ENCODE assay signal across 12 cellular contexts in genomic region chr5:149641000-149641576, GRCh38. TPM values are rescaled to one million over a fixed set of nuclear protein-coding genes. Genes with fewer than 3 reads are reported as not detected.
A peak's percentile ranks its signal among the peaks of the same experiment; 100 is the strongest.
DNase-seq lines count a peak whose midpoint lies in the region; ATAC-seq, FAIRE-seq and TF ChIP-seq lines count a peak whose summit lies in the region.
"Had no signal": no experiment of that assay in that cellular context is flagged by ENCODE, and none has a peak within 500 bp of the region (broad histone marks: within the 10 kb centered on the region; RNA-seq: fewer than 3 reads in every experiment).

No MANE protein-coding gene starts in this region.

- H3K9me3 Mint-ChIP-seq in stimulated activated effector memory CD8-positive, alpha-beta T cell treated with anti-CD3 and anti-CD28 coated beads, Interleukin-12 subunit alpha, Interleukin-12 subunit beta, amount 100 ng/mL, for 72 hours: no peaks in the 10 kb centered on the region
- H3K9me3 Mint-ChIP-seq: activated naive CD4-positive, alpha-beta T cell treated with anti-CD3 and anti-CD28 coated beads, Interleukin-2, amount 50 U/mL, for 24 hours had no signal

- no peaks in the 10 kb centered on the region for H4K20me1 ChIP-seq in H1 (replicated peaks in 1 of 2; ENCODE audit: control insufficient read depth in 1 of 2, insufficient read depth in 2 of 2, low read length in 2 of 2)

- no peaks in the 10 kb centered on the region; the same call in 1 of the 2 replicates for H3K23me2 ChIP-seq in H1 (ENCODE audit: low read depth, low read length)

- H3K4me2 ChIP-seq in H1 (ENCODE audit: insufficient read depth in 1 of 2, low read depth in 2 of 2, low read length in 2 of 2): no peak overlapping the region

- peak overlapping the region; percentile 77; the same call in 1 of the 2 replicates for H2AFZ ChIP-seq in H1 (ENCODE audit: low read length)

- H4K8ac ChIP-seq in H1 (ENCODE audit: extremely low read depth, insufficient read depth, low read length): no peak overlapping the region

- FAIRE-seq in H1 (lab: Jason Lieb, UNC): no peak
- FAIRE-seq: frontal cortex had no signal

- H3K18ac ChIP-seq in H1 (ENCODE audit: extremely low read depth, low read length): no peak overlapping the region

- CTCF ChIA-PET in H1 (lab: Charles Lee; ENCODE audit: partially characterized antibody): interaction anchor here (0.8 to 19.9 kb wide), 15 partner anchors 11 to 350 kb away, joined by 3 to 470 read pairs (median 5); no protein-coding TSS in a partner anchor

- H3K9me3 ChIP-seq in H1 (ENCODE audit: insufficient read depth in 2 of 2, low read depth in 1 of 2, low read length in 1 of 2): no peaks in the 10 kb centered on the region
- H3K9me3 ChIP-seq in liver (ENCODE audit: control insufficient read depth in 4 of 4, low read length in 3 of 4): no peaks in the 10 kb centered on the region
- H3K9me3 ChIP-seq in subcutaneous abdominal adipose tissue (ENCODE audit: control insufficient read depth in 5 of 5, low read length in 5 of 5): no peaks in the 10 kb centered on the region
- no peaks in the 10 kb centered on the region for H3K9me3 ChIP-seq in T-helper 17 cell (ENCODE audit: control insufficient read depth, low read length, poor library complexity, severe bottlenecking)
- H3K9me3 ChIP-seq: neutrophil had no signal

- peaks cover 9% of the 10 kb centered on the region for H3K27me3 Mint-ChIP-seq in T-helper 17 cell
- H3K27me3 Mint-ChIP-seq: activated naive CD4-positive, alpha-beta T cell treated with anti-CD3 and anti-CD28 coated beads, Interleukin-2, amount 50 U/mL, for 24 hours had no signal

- H2AK5ac ChIP-seq in H1 (ENCODE audit: low read depth, low read length): no peak overlapping the region

- H3K36me3 ChIP-seq in H1 (ENCODE audit: control insufficient read depth in 2 of 4, insufficient read depth in 4 of 4, low read length in 3 of 4) (no peaks in the 10 kb centered on the region), liver (ENCODE audit: control insufficient read depth in 4 of 4, insufficient read depth in 3 of 4, low read depth in 1 of 4, low read length in 3 of 4) (no peaks in the 10 kb centered on the region), subcutaneous abdominal adipose tissue (ENCODE audit: control insufficient read depth in 5 of 5, insufficient read depth in 5 of 5, low read length in 5 of 5) (no peaks in the 10 kb centered on the region)
- H3K36me3 ChIP-seq: neutrophil had no signal

- H3K27ac Mint-ChIP-seq in stimulated activated effector memory CD8-positive, alpha-beta T cell treated with anti-CD3 and anti-CD28 coated beads, Interleukin-12 subunit alpha, Interleukin-12 subunit beta, amount 100 ng/mL, for 72 hours: no peak overlapping the region
- H3K27ac Mint-ChIP-seq in T-helper 17 cell: no peak overlapping the region
- H3K27ac Mint-ChIP-seq: activated naive CD4-positive, alpha-beta T cell treated with anti-CD3 and anti-CD28 coated beads, Interleukin-2, amount 50 U/mL, for 24 hours had no signal

- H3K4me3 ChIP-seq in NB4 (ENCODE audit: low read depth, low read length): no peak overlapping the region
- H3K4me3 ChIP-seq in H1 (ENCODE audit: extremely low read depth in 1 of 4, insufficient read depth in 2 of 4, low read depth in 3 of 4, low read length in 4 of 4): no peak overlapping the region
- H3K4me3 ChIP-seq in liver (ENCODE audit: low read depth in 1 of 3, low read length in 3 of 3): peak overlapping the region; percentile 37 to 67 (median 58)
- H3K4me3 ChIP-seq in subcutaneous abdominal adipose tissue (ENCODE audit: low read depth in 1 of 5, low read length in 5 of 5): peak overlapping the region; percentile 19 to 62 (median 54)

- no peak overlapping the region for H2BK15ac ChIP-seq in H1 (ENCODE audit: low read length)

- H3K9ac ChIP-seq in H1 (replicated peaks in 1 of 4; ENCODE audit: extremely low read depth in 1 of 4, low read depth in 3 of 4, low read length in 3 of 4): no peak overlapping the region
- peak overlapping the region; percentile 32 to 65 for H3K9ac ChIP-seq in liver (ENCODE audit: low read depth in 1 of 2, low read length in 2 of 2)
- peak overlapping the region; percentile 25 to 63 (median 42) for H3K9ac ChIP-seq in subcutaneous abdominal adipose tissue (ENCODE audit: low read length in 5 of 5)

- POLR2A ChIA-PET in H1 (lab: Charles Lee; ENCODE audit: partially characterized antibody): no interaction called here

- no peak overlapping the region for H4K5ac ChIP-seq in H1 (ENCODE audit: insufficient read length, low read depth, low read length)

- no peak for TF ChIP-seq EP300 in H1 (IDR thresholded peaks at IDR 0.05; ENCODE audit: borderline replicate concordance in 1 of 2, low read depth in 2 of 2, low read length in 2 of 2)

- H3K56ac ChIP-seq in H1 (replicated peaks; ENCODE audit: insufficient read length, low read depth, low read length): no peak overlapping the region

- H4K91ac ChIP-seq in H1 (replicated peaks; ENCODE audit: insufficient read length, low read length): no peak overlapping the region

- peak; percentile 66 for DNase-seq in NB4 (ENCODE audit: low read depth)
- no peak for DNase-seq in H1 (ENCODE audit: low read depth in 1 of 2, low spot score in 2 of 2)
- no peak for DNase-seq in central memory CD4-positive, alpha-beta T cell
- DNase-seq in activated CD4-positive, alpha-beta T cell treated with anti-CD3 and anti-CD28 coated beads, Interleukin-2, amount 50 U/mL, for 4 hours: no peak
- DNase-seq in stimulated activated effector memory CD8-positive, alpha-beta T cell treated with anti-CD3 and anti-CD28 coated beads, Interleukin-12 subunit alpha, Interleukin-12 subunit beta, amount 100 ng/mL, for 72 hours (ENCODE audit: low spot score in 2 of 2): no peak
- no peak for DNase-seq in T-helper 17 cell
- DNase-seq: NCI-H774 had no signal

- ATAC-seq in stimulated activated effector memory CD8-positive, alpha-beta T cell treated with anti-CD3 and anti-CD28 coated beads, Interleukin-12 subunit alpha, Interleukin-12 subunit beta, amount 100 ng/mL, for 72 hours: no peak
- no peak for ATAC-seq in T-helper 17 cell

- TF ChIP-seq RAD21 in H1 (IDR thresholded peaks at IDR 0.05 in 1 of 2, conservative IDR thresholded peaks at IDR 0.05 in 1 of 2; ENCODE audit: low read depth in 2 of 2, low read length in 2 of 2) (no peak), liver (IDR thresholded peaks at IDR 0.05) (peak; percentile 30 to 31)

- H3K79me2 ChIP-seq in H1 (ENCODE audit: control insufficient read depth in 1 of 2, insufficient read depth in 2 of 2, low read length in 2 of 2): no peaks in the 10 kb centered on the region

- H3K79me1 ChIP-seq in H1 (ENCODE audit: low read depth, low read length): no peaks in the 10 kb centered on the region

- H2BK120ac ChIP-seq in H1 (replicated peaks; ENCODE audit: low read depth, low read length): no peak overlapping the region

- no peak overlapping the region for H3K23ac ChIP-seq in H1 (ENCODE audit: insufficient read length)

- WGBS in H1 (ENCODE audit: extremely low coverage in 1 of 2, insufficient coverage in 1 of 2, insufficient read length in 1 of 2, insufficient replicate concordance in 2 of 2, low coverage in 1 of 2, low lambda C conversion rate in 2 of 2, missing lambda C conversion rate in 1 of 2), 2 experiments: 91% methylated on average over 18 of the region's 18 CpGs; no CpG with 5 or more reads in 1 of the 2 experiments
- 24% methylated on average over 18 of the region's 18 CpGs for WGBS in liver

- no peak overlapping the region for H3K4ac ChIP-seq in H1 (replicated peaks; ENCODE audit: insufficient read length, low read depth, low read length)

- no peak overlapping the region for H3K4me3 Mint-ChIP-seq in stimulated activated effector memory CD8-positive, alpha-beta T cell treated with anti-CD3 and anti-CD28 coated beads, Interleukin-12 subunit alpha, Interleukin-12 subunit beta, amount 100 ng/mL, for 72 hours
- no peak overlapping the region for H3K4me3 Mint-ChIP-seq in T-helper 17 cell
- H3K4me3 Mint-ChIP-seq: activated naive CD4-positive, alpha-beta T cell treated with anti-CD3 and anti-CD28 coated beads, Interleukin-2, amount 50 U/mL, for 24 hours had no signal

- no peak for TF ChIP-seq POLR2A in NB4 (IDR thresholded peaks at IDR 0.05; ENCODE audit: extremely low read depth, insufficient read length)
- TF ChIP-seq POLR2A in H1 (IDR thresholded peaks at IDR 0.05; ENCODE audit: control extremely low read depth in 1 of 2, low read depth in 2 of 2, low read length in 2 of 2): no peak

- H2BK20ac ChIP-seq in H1 (ENCODE audit: low read length): no peak overlapping the region

- no peak overlapping the region for H2BK5ac ChIP-seq in H1 (ENCODE audit: low read depth, low read length)

- H3K4me1 Mint-ChIP-seq in stimulated activated effector memory CD8-positive, alpha-beta T cell treated with anti-CD3 and anti-CD28 coated beads, Interleukin-12 subunit alpha, Interleukin-12 subunit beta, amount 100 ng/mL, for 72 hours: no peaks in the 10 kb centered on the region
- peaks cover 8% of the 10 kb centered on the region for H3K4me1 Mint-ChIP-seq in T-helper 17 cell
- H3K4me1 Mint-ChIP-seq: activated naive CD4-positive, alpha-beta T cell treated with anti-CD3 and anti-CD28 coated beads, Interleukin-2, amount 50 U/mL, for 24 hours had no signal

- TF ChIP-seq CTCF in NB4 (IDR thresholded peaks at IDR 0.05; ENCODE audit: low read depth, low read length) (no peak), H1 (IDR thresholded peaks at IDR 0.05; ENCODE audit: control extremely low read depth in 1 of 3, insufficient read depth in 1 of 3, low read depth in 1 of 3, low read length in 3 of 3) (no peak), liver (IDR thresholded peaks at IDR 0.05; ENCODE audit: low read depth, low read length, missing input control) (peak; percentile 10)

- no peaks in the 10 kb centered on the region for H3K4me1 ChIP-seq in H1 (replicated peaks in 1 of 4; ENCODE audit: control insufficient read depth in 3 of 4, insufficient read depth in 4 of 4, low read length in 3 of 4)
- H3K4me1 ChIP-seq in liver (ENCODE audit: control insufficient read depth in 4 of 4, insufficient read depth in 4 of 4, low read length in 3 of 4): peaks cover 5 to 32% (median 21%) of the 10 kb centered on the region in 4 donors
- peaks cover 7 to 37% (median 29%) of the 10 kb centered on the region in 5 donors for H3K4me1 ChIP-seq in subcutaneous abdominal adipose tissue (ENCODE audit: control insufficient read depth in 5 of 5, insufficient read depth in 5 of 5, low read length in 5 of 5)

- no peak overlapping the region for H3K14ac ChIP-seq in H1 (ENCODE audit: insufficient read length)

- H3K27ac ChIP-seq in H1 (ENCODE audit: low read depth, low read length) (no peak overlapping the region), liver (ENCODE audit: low read depth in 1 of 2, low read length in 2 of 2) (peak overlapping the region; percentile 89 to 98), subcutaneous abdominal adipose tissue (ENCODE audit: low read depth, low read length) (peak overlapping the region; percentile 93)
- H3K27ac ChIP-seq: neutrophil had no signal

- H3K27me3 ChIP-seq in H1 (replicated peaks in 1 of 4; ENCODE audit: control insufficient read depth in 3 of 4, extremely low read depth in 1 of 4, insufficient read depth in 3 of 4, low read length in 3 of 4): no peaks in the 10 kb centered on the region; a peak in 1 of 7 replicates
- H3K27me3 ChIP-seq in liver (ENCODE audit: control insufficient read depth in 4 of 4, insufficient read depth in 4 of 4, low read length in 3 of 4): no peaks in the 10 kb centered on the region
- no peaks in the 10 kb centered on the region for H3K27me3 ChIP-seq in subcutaneous abdominal adipose tissue (ENCODE audit: control insufficient read depth in 5 of 5, insufficient read depth in 4 of 5, low read length in 5 of 5)
- H3K27me3 ChIP-seq: neutrophil had no signal

- H2BK12ac ChIP-seq in H1 (ENCODE audit: low read depth, low read length): no peak overlapping the region

- H3K36me3 Mint-ChIP-seq in stimulated activated effector memory CD8-positive, alpha-beta T cell treated with anti-CD3 and anti-CD28 coated beads, Interleukin-12 subunit alpha, Interleukin-12 subunit beta, amount 100 ng/mL, for 72 hours: no peaks in the 10 kb centered on the region
- no peaks in the 10 kb centered on the region for H3K36me3 Mint-ChIP-seq in T-helper 17 cell (ENCODE audit: low read depth)
- H3K36me3 Mint-ChIP-seq: activated naive CD4-positive, alpha-beta T cell treated with anti-CD3 and anti-CD28 coated beads, Interleukin-2, amount 50 U/mL, for 24 hours had no signal

RNA-seq across cellular contexts. Expression of gene ARHGEF37, which starts 59.8 kb away (rescaled TPM):
- total RNA-seq in H1 (2021; fragmentation: NEBNext Ultra II Directional; extraction: Animal tissue kit (Norgen Biotek cat#: 25700)): 0.48 and 1.8 TPM in 2 replicates
- polyA plus RNA-seq in H1 (2011; rRNA removed) (0.16 and 0.21 TPM in 2 replicates), liver (1 to 10 TPM in 1 of 2 donors, under 1 TPM in 1; 0.71 to 2.0 TPM)
- polyA plus RNA-seq in H1 (2011; cell fraction: cytosol; rRNA removed): 0.27 TPM
- polyA plus RNA-seq in H1 (2011; cell fraction: nucleus; rRNA removed): 0.43 TPM
- polyA plus RNA-seq in H1 (2012, experiment 1 of 2): 0.17 to 0.35 TPM (median 0.32 TPM) in 4 replicates
- polyA plus RNA-seq in H1 (2012, experiment 2 of 2): 0.13 TPM
- 0.20 TPM for polyA plus RNA-seq in H1 (2013, experiment 1 of 2)
- 0.15 TPM for polyA plus RNA-seq in H1 (2013, experiment 2 of 2)
- polyA minus RNA-seq in H1 (2011; rRNA and poly(A)+ RNA removed): 0.35 and 2.3 TPM in 2 replicates
- polyA minus RNA-seq in H1 (2011; cell fraction: cytosol; rRNA and poly(A)+ RNA removed): not detected
- not detected for polyA minus RNA-seq in H1 (2011; cell fraction: nucleus; rRNA and poly(A)+ RNA removed)
- total RNA-seq in liver (1 to 10 TPM; 3.3 to 6.1 TPM), T-helper 17 cell (under 1 TPM; 0.25 to 0.76 TPM)

Comparison
In these comparisons a context has a peak if more than half of its experiments do, and no peak if none do; other contexts are left out.
1. H3K4me3 ChIP-seq: peak in liver (3 of 3) and subcutaneous abdominal adipose tissue (5 of 5); none in NB4 (single experiment) and H1 (0 of 4).
2. H3K9ac ChIP-seq: peak in liver (2 of 2) and subcutaneous abdominal adipose tissue (5 of 5); none in H1 (0 of 4).